2 cellular contexts compared by ENCODE assay signal in the genomic region with DNA sequence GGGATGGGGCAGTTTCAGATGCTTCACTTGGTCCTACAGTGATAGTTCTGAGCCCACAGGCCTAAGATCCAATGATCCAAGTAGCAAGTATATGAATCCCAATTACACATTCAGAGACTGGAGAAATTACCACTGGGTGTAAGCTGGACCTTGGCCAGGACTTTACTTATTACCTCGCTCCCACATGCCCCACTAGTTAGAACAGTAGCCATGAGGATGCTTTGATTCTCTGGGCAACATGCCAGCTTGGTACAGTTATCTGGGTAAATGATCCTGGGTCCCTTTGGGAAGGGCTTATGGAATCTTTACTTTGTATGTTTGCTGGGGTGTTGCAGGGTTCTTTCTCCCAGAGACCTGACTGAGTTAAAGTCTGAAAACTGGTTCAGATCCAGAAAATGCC.
TF ChIP-seq lines count a peak whose summit lies in the region.

No MANE protein-coding gene starts in this region.

TF ChIP-seq in SK-N-SH, 30 proteins besides CTCF, POLR2A, EP300 and RAD21 (continued from another document):
- TF ChIP-seq USF1 (IDR thresholded peaks at IDR 0.05; ENCODE audit: borderline replicate concordance, low read depth), result no peak

TF ChIP-seq in SK-N-SH treated with all-trans-retinoic acid at 6 μM for 48 hours, 23 proteins besides CTCF, POLR2A, EP300 and RAD21 (continued from another document):
- TF ChIP-seq, protein P1, sequence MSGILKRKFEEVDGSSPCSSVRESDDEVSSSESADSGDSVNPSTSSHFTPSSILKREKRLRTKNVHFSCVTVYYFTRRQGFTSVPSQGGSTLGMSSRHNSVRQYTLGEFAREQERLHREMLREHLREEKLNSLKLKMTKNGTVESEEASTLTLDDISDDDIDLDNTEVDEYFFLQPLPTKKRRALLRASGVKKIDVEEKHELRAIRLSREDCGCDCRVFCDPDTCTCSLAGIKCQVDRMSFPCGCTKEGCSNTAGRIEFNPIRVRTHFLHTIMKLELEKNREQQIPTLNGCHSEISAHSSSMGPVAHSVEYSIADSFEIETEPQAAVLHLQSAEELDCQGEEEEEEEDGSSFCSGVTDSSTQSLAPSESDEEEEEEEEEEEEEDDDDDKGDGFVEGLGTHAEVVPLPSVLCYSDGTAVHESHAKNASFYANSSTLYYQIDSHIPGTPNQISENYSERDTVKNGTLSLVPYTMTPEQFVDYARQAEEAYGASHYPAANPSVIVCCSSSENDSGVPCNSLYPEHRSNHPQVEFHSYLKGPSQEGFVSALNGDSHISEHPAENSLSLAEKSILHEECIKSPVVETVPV (CRISPR knock-in tag; IDR thresholded peaks at IDR 0.05), result no peak
- no peak for TF ChIP-seq ESRRG (CRISPR knock-in tag; IDR thresholded peaks at IDR 0.05)
- TF ChIP-seq TOX (CRISPR knock-in tag; IDR thresholded peaks at IDR 0.05; ENCODE audit: borderline replicate concordance), result no peak
